1 cellular context compared by ENCODE assay signal in genomic region chr15:74480364-74480763, GRCh38. TPM values are rescaled to one million over a fixed set of nuclear protein-coding genes. Genes with fewer than 3 reads are reported as not detected.
"Had no signal": no experiment of that assay in that cellular context is flagged by ENCODE, and none has a peak within 500 bp of the region (broad histone marks: within the 10 kb centered on the region; RNA-seq: fewer than 3 reads in every experiment).

No MANE protein-coding gene starts in this region.

RNA-seq across cellular contexts. Expression of gene SEMA7A, which starts 46.6 kb away (rescaled TPM):
- polyA plus RNA-seq: naive thymus-derived CD4-positive, alpha-beta T cell had no signal
